Comparison of ENCODE assay signal across 34 cellular contexts in the genomic region with DNA sequence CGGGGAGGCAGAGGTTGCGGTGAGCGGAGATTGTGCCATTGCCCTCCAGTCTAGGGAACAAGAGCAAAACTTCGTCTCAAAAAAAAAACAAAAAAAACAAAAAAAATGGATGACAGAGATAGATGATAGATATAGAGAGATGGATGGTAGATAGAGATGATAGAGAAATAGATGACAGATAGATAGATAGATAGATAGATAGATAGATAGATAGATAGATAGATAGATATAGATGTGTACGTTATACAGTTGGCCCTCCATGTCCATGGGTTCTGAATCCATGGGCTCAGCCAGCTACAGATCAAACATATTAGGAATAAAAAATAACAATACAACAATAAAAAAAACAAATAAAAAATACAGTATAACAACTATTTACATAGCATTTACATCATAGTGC.
"Had no signal": no experiment of that assay in that cellular context is flagged by ENCODE, and none has a peak within 500 bp of the region (broad histone marks: within the 10 kb centered on the region; RNA-seq: fewer than 3 reads in every experiment).

No MANE protein-coding gene starts in this region.

- H3K27me3 ChIP-seq: MG63 had no signal

- H3K4me3 ChIP-seq: MG63 had no signal

- H3K36me3 ChIP-seq: MG63 had no signal

- DNase-seq: Karpas-422, MG63, MM.1S, MV-4-11, NCI-H1048, NCI-H1092, NCI-H1092 treated with DMSO at 0.1 percent for 48 hours, NCI-H1105, NCI-H1105 treated with DMSO at 0.1 percent for 48 hours, NCI-H1417, NCI-H1417 treated with DMSO at 0.1 percent for 48 hours, NCI-H1436, NCI-H1436 treated with DMSO at 0.1 percent for 48 hours, NCI-H146, NCI-H1694, NCI-H1694 treated with DMSO at 0.1 percent for 48 hours, NCI-H187, NCI-H187 treated with DMSO at 0.1 percent for 48 hours, NCI-H1930, NCI-H2029, NCI-H2029 treated with DMSO at 0.1 percent for 48 hours, NCI-H2081, NCI-H2081 treated with DMSO at 0.1 percent for 48 hours, NCI-H2107, NCI-H2171, NCI-H2171 treated with DMSO at 0.1 percent for 48 hours, NCI-H2227 treated with DMSO at 0.1 percent for 48 hours, NCI-H226, NCI-H345, NCI-H446, NCI-H446 treated with DMSO at 0.1 percent for 48 hours, NCI-H510A, NCI-H510A treated with DMSO at 0.1 percent for 48 hours, NCI-H524 had no signal

- H3K9me3 ChIP-seq: MG63 had no signal
